ENCODE assay signal across 14 cellular contexts in genomic region chr4:182569561-182569960, GRCh38.
DNase-seq lines count a peak whose midpoint lies in the region; ATAC-seq lines count a peak whose summit lies in the region.
"Had no signal": no experiment of that assay in that cellular context is flagged by ENCODE, and none has a peak within 500 bp of the region (broad histone marks: within the 10 kb centered on the region; RNA-seq: fewer than 3 reads in every experiment).

No MANE protein-coding gene starts in this region.

- peak; percentile 48 for DNase-seq in Daoy (ENCODE audit: low read depth)
- peak; percentile 48 for DNase-seq in M059J (ENCODE audit: low read depth)
- peak; percentile 71 for DNase-seq in glomerular visceral epithelial cell (ENCODE audit: extremely low spot score)
- no peak for DNase-seq in iPS-NIHi11 (ENCODE audit: low spot score)
- DNase-seq in posterior cingulate gyrus = no peak
- DNase-seq: Calu3; CD4-positive, CD25-positive, alpha-beta regulatory T cell; DMS 273 treated with DMSO at 0.1 percent for 48 hours; GOT3; H9 had no signal

- no peak for ATAC-seq in HG02759 (IDR thresholded peaks at IDR 0.05; ENCODE audit: unreplicated experiment)
- ATAC-seq: A549, GM12878, K562 had no signal

- intact Hi-C loops in posterior cingulate gyrus (cut with DNase I) = no loop called here

Comparison
In these comparisons a context has a peak if more than half of its experiments do, and no peak if none do; other contexts are left out.
1. DNase-seq: peak in Daoy (single experiment), M059J (single experiment) and glomerular visceral epithelial cell (single experiment); none in iPS-NIHi11 (single experiment) and posterior cingulate gyrus (0 of 10).